ENCODE assay signal across 8 cellular contexts in genomic region chr12:7935773-7936581, GRCh38. TPM values are rescaled to one million over a fixed set of nuclear protein-coding genes. Genes with fewer than 3 reads are reported as not detected.
DNase-seq lines count a peak whose midpoint lies in the region; ATAC-seq and TF ChIP-seq lines count a peak whose summit lies in the region.

TSS of gene SLC2A3 (minus strand) at chr12:7936187. CDS start at chr12:7936034, 153 bp downstream.

- peaks cover 14% of the 10 kb centered on the region for H3K36me3 Mint-ChIP-seq in type B pancreatic cell

- no peak within 1 kb of the TSS for H3K27ac Mint-ChIP-seq in type B pancreatic cell

- H3K4me3 ChIP-seq in heart right ventricle (peak within 1 kb of the TSS; percentile 34 to 77 (median 65)), trophoblast cell (ENCODE audit: low read depth, low read length) (peak within 1 kb of the TSS; percentile 70)

- H3K36me3 ChIP-seq in heart right ventricle (peaks cover 0 to 38% (median 13%) of the 10 kb centered on the region in 9 donors), trophoblast cell (ENCODE audit: control insufficient read depth in 1 of 2, insufficient read depth in 2 of 2, low read length in 2 of 2) (peaks cover 19 to 21% of the 10 kb centered on the region in 2 experiments)

- H4K91ac ChIP-seq in trophoblast cell (ENCODE audit: low read depth, low read length), result no peak within 1 kb of the TSS

- H3K18ac ChIP-seq in trophoblast cell (ENCODE audit: low read length), result peak within 1 kb of the TSS; percentile 72

- no peak within 1 kb of the TSS for H3K23ac ChIP-seq in trophoblast cell (ENCODE audit: low read length)

- H4K12ac ChIP-seq in trophoblast cell (ENCODE audit: low read depth, low read length), result no peak within 1 kb of the TSS

- in situ Hi-C loops in GM13976 (cut with MboI; ENCODE audit: low sequenced_read_pairs, unreplicated experiment), result loop anchor here (5.0 kb wide), 1 partner anchor 56 kb away; no protein-coding TSS in a partner anchor

- intact Hi-C loops in heart right ventricle (cut with DNase I), result loop anchor here in 8 of 10 donors (1.0 to 10.0 kb wide), 7 partner anchors 24 to 81 kb away; no protein-coding TSS in a partner anchor

- H2AK5ac ChIP-seq in trophoblast cell (ENCODE audit: low read length), result no peak within 1 kb of the TSS

- peaks cover 22% of the 10 kb centered on the region for H3K79me2 ChIP-seq in trophoblast cell (ENCODE audit: control insufficient read depth, insufficient read depth, low read length, poor library complexity)

- DNase-seq in GM13976 (ENCODE audit: low spot score) (peak; percentile 83), HS-5 (ENCODE audit: low read depth) (peak; percentile 88), T-helper 1 cell (peak; percentile 64 to 93 (median 76)), amniotic epithelial cell (ENCODE audit: low read depth) (peak; percentile 91), heart right ventricle (peak in 1 of 2 donors; percentile 81), trophoblast cell (peak in 1 of 2 donors; percentile 58), type B pancreatic cell (ENCODE audit: extremely low spot score, unreplicated experiment) (no peak)

- H3K27me3 ChIP-seq in heart right ventricle, result peaks cover 0 to 4% (median 0%) of the 10 kb centered on the region in 7 donors
- no peaks in the 10 kb centered on the region for H3K27me3 ChIP-seq in trophoblast cell (ENCODE audit: insufficient read depth, low read length)

- peak within 1 kb of the TSS; percentile 57 for H3K4ac ChIP-seq in trophoblast cell (ENCODE audit: low read depth, low read length)

- peak within 1 kb of the TSS; percentile 69 for H4K8ac ChIP-seq in trophoblast cell (ENCODE audit: low read depth, low read length)

- peaks cover 0 to 53% (median 0%) of the 10 kb centered on the region in 9 donors for H3K4me1 ChIP-seq in heart right ventricle
- peaks cover 6 to 7% of the 10 kb centered on the region in 2 experiments for H3K4me1 ChIP-seq in trophoblast cell (ENCODE audit: control insufficient read depth in 1 of 2, insufficient read depth in 2 of 2, low read length in 2 of 2)

- H2BK12ac ChIP-seq in trophoblast cell (ENCODE audit: low read length), result no peak within 1 kb of the TSS

- TF ChIP-seq CTCF in GM13976 (IDR thresholded peaks at IDR 0.05; ENCODE audit: borderline replicate concordance, control extremely low read depth, extremely low read depth, insufficient read depth, missing control alignments), result no peak
- TF ChIP-seq CTCF in heart right ventricle (IDR thresholded peaks at IDR 0.05), result no peak
- TF ChIP-seq CTCF in type B pancreatic cell (conservative IDR thresholded peaks at IDR 0.05), result no peak

- peaks cover 2% of the 10 kb centered on the region for H3K9me3 Mint-ChIP-seq in type B pancreatic cell

- H3K4me2 ChIP-seq in trophoblast cell (ENCODE audit: low read length), result peak within 1 kb of the TSS; percentile 60

- no peaks in the 10 kb centered on the region for H3K27me3 Mint-ChIP-seq in type B pancreatic cell

- no peak within 1 kb of the TSS for H3K4me3 Mint-ChIP-seq in type B pancreatic cell

- no peaks in the 10 kb centered on the region for H3K9me3 ChIP-seq in heart right ventricle
- no peaks in the 10 kb centered on the region for H3K9me3 ChIP-seq in trophoblast cell (ENCODE audit: insufficient read depth, low read depth, low read length)

- H3K27ac ChIP-seq in heart right ventricle, result peak within 1 kb of the TSS; percentile 42 to 99 (median 88)
- peak within 1 kb of the TSS; percentile 83 for H3K27ac ChIP-seq in trophoblast cell (ENCODE audit: low read depth, low read length)

- H3K79me1 ChIP-seq in trophoblast cell (ENCODE audit: low read length), result peaks cover 13% of the 10 kb centered on the region

- H2AFZ ChIP-seq in trophoblast cell (ENCODE audit: insufficient read depth, low read length, poor library complexity), result no peak within 1 kb of the TSS

- peak within 1 kb of the TSS; percentile 72 for H2BK120ac ChIP-seq in trophoblast cell (ENCODE audit: insufficient read depth, low read length, poor library complexity)

- H2BK5ac ChIP-seq in trophoblast cell (ENCODE audit: low read depth, low read length, poor library complexity), result peak within 1 kb of the TSS; percentile 85

- 3 to 4% methylated on average over 13 of the region's 13 CpGs for whole genome bisulfite sequencing in heart right ventricle, 2 donors
- WGBS in trophoblast cell (ENCODE audit: extremely low coverage, insufficient coverage, insufficient read length), result no CpG with 5 or more reads among the region's 13 CpGs

- ATAC-seq in heart right ventricle, result peak; percentile 81 to 91 (median 82)
- ATAC-seq in HG03457 (IDR thresholded peaks at IDR 0.05; ENCODE audit: unreplicated experiment), result no peak

- H3K14ac ChIP-seq in trophoblast cell (ENCODE audit: low read length), result peak within 1 kb of the TSS; percentile 96

- H3K4me1 Mint-ChIP-seq in type B pancreatic cell (ENCODE audit: unreplicated experiment), result peaks cover 5% of the 10 kb centered on the region

- H3K9ac ChIP-seq in trophoblast cell (ENCODE audit: low read length), result peak within 1 kb of the TSS; percentile 83

RNA-seq across cellular contexts. Expression of gene SLC2A3, which starts in this region (rescaled TPM):
- 100 to 1,000 TPM in 1 of 10 donors, 10 to 100 TPM in 8, 1 to 10 TPM in 1; 9.1 to 109 (median 15.7) TPM for total RNA-seq in heart right ventricle
- 1 to 10 TPM; 3.9 to 6.4 TPM for polyA plus RNA-seq in heart right ventricle
- polyA plus RNA-seq in trophoblast cell (2013), result 1,584 and 1,664 TPM in 2 replicates
- total RNA-seq in type B pancreatic cell (ENCODE audit: low replicate concordance), result 214 and 2,005 TPM in 2 replicates
